ENCODE assay signal across 7 cellular contexts in genomic region chr12:68540768-68541167, GRCh38.
A peak's percentile ranks its signal among the peaks of the same experiment; 100 is the strongest.
DNase-seq lines count a peak whose midpoint lies in the region; ATAC-seq, FAIRE-seq and TF ChIP-seq lines count a peak whose summit lies in the region.
"Not testable (repeated sequence)": the region's sequence is repeated elsewhere in the genome, so short reads cannot be mapped to it uniquely, and the experiment has no call there.

No MANE protein-coding gene starts in this region.

- not testable (repeated sequence) for H4K20me1 ChIP-seq in H1 (replicated peaks in 1 of 2; ENCODE audit: control insufficient read depth in 1 of 2, insufficient read depth in 2 of 2, low read length in 2 of 2); neural progenitor cell (ENCODE audit: low read depth)

- not testable (repeated sequence) for H4K91ac ChIP-seq in H1 (replicated peaks; ENCODE audit: insufficient read length, low read length)

- TF ChIP-seq CTCF in CD4-positive, alpha-beta T cell (IDR thresholded peaks at IDR 0.05); H1 (IDR thresholded peaks at IDR 0.05; ENCODE audit: control extremely low read depth in 1 of 3, insufficient read depth in 1 of 3, low read depth in 1 of 3, low read length in 3 of 3); neural progenitor cell (IDR thresholded peaks at IDR 0.05): not testable (repeated sequence)

- TF ChIP-seq EP300 in H1 (IDR thresholded peaks at IDR 0.05; ENCODE audit: borderline replicate concordance in 1 of 2, low read depth in 2 of 2, low read length in 2 of 2), result not testable (repeated sequence)

- H3K56ac ChIP-seq in H1 (replicated peaks; ENCODE audit: insufficient read length, low read depth, low read length), result not testable (repeated sequence)

- H3K4me1 Mint-ChIP-seq in CD4-positive, alpha-beta T cell (ENCODE audit: low read depth), result peaks cover 65% of the 10 kb centered on the region
- H3K4me1 Mint-ChIP-seq in T-cell, result peaks cover 52 to 57% (median 54%) of the 10 kb centered on the region in 3 donors
- H3K4me1 Mint-ChIP-seq in activated T-helper 17 cell treated with anti-CD3 and anti-CD28 coated beads, Interleukin-2, amount 50 U/mL, for 72 hours, result peaks cover 10% of the 10 kb centered on the region
- H3K4me1 Mint-ChIP-seq in activated naive CD8-positive, alpha-beta T cell treated with anti-CD3 and anti-CD28 coated beads, Interleukin-2, amount 10 ng/mL, durations not matched to agents 7 days and 5 days, result peaks cover 52% of the 10 kb centered on the region
- H3K4me1 Mint-ChIP-seq in naive thymus-derived CD4-positive, alpha-beta T cell, result peaks cover 26 to 64% (median 57%) of the 10 kb centered on the region in 7 donors
- H3K4me1 Mint-ChIP-seq in neural progenitor cell, result peaks cover 12% of the 10 kb centered on the region

- not testable (repeated sequence) for H2BK15ac ChIP-seq in H1 (ENCODE audit: low read length)

- not testable (repeated sequence) for H3K27me3 ChIP-seq in CD4-positive, alpha-beta T cell (ENCODE audit: control insufficient read depth, insufficient read depth, low read length); H1 (replicated peaks in 1 of 4; ENCODE audit: control insufficient read depth in 3 of 4, extremely low read depth in 1 of 4, insufficient read depth in 3 of 4, low read length in 3 of 4); naive thymus-derived CD4-positive, alpha-beta T cell (ENCODE audit: control insufficient read depth in 2 of 2, insufficient read depth in 2 of 2, low read length in 2 of 2); neural progenitor cell

- not testable (repeated sequence) for H3K79me1 ChIP-seq in H1 (ENCODE audit: low read depth, low read length)

- not testable (repeated sequence) for H3K9ac ChIP-seq in H1 (replicated peaks in 1 of 4; ENCODE audit: extremely low read depth in 1 of 4, low read depth in 3 of 4, low read length in 3 of 4); neural progenitor cell

- ATAC-seq in CD4-positive, alpha-beta T cell (ENCODE audit: poor library complexity); T-cell (replicated peaks in 1 of 4); activated T-helper 17 cell treated with anti-CD3 and anti-CD28 coated beads, Interleukin-2, amount 50 U/mL, for 72 hours (replicated peaks); activated naive CD8-positive, alpha-beta T cell treated with anti-CD3 and anti-CD28 coated beads, Interleukin-2, amount 10 ng/mL, durations not matched to agents 7 days and 5 days (ENCODE audit: low read depth); naive thymus-derived CD4-positive, alpha-beta T cell: not testable (repeated sequence)

- not testable (repeated sequence) for FAIRE-seq in H1 (lab: Jason Lieb, UNC)

- H2BK20ac ChIP-seq in H1 (ENCODE audit: low read length), result 0 out of 2 replicates have a peak overlapping the region, but pooled peaks have one; percentile 48

- peak overlapping the region; percentile 80 for H3K27ac Mint-ChIP-seq in CD4-positive, alpha-beta T cell
- H3K27ac Mint-ChIP-seq in T-cell, result peak overlapping the region; percentile 73 to 75
- peak overlapping the region; percentile 68 for H3K27ac Mint-ChIP-seq in activated T-helper 17 cell treated with anti-CD3 and anti-CD28 coated beads, Interleukin-2, amount 50 U/mL, for 72 hours
- peak overlapping the region; percentile 74 for H3K27ac Mint-ChIP-seq in activated naive CD8-positive, alpha-beta T cell treated with anti-CD3 and anti-CD28 coated beads, Interleukin-2, amount 10 ng/mL, durations not matched to agents 7 days and 5 days
- peak overlapping the region; percentile 7 to 93 (median 85) for H3K27ac Mint-ChIP-seq in naive thymus-derived CD4-positive, alpha-beta T cell
- H3K27ac Mint-ChIP-seq in neural progenitor cell, result not testable (repeated sequence)

- TF ChIP-seq RAD21 in H1 (IDR thresholded peaks at IDR 0.05 in 1 of 2, conservative IDR thresholded peaks at IDR 0.05 in 1 of 2; ENCODE audit: low read depth in 2 of 2, low read length in 2 of 2), result not testable (repeated sequence)

- H2BK120ac ChIP-seq in H1 (replicated peaks; ENCODE audit: low read depth, low read length), result not testable (repeated sequence)

- H3K36me3 ChIP-seq in H1 (ENCODE audit: control insufficient read depth in 2 of 4, insufficient read depth in 4 of 4, low read length in 3 of 4); naive thymus-derived CD4-positive, alpha-beta T cell (ENCODE audit: control insufficient read depth in 2 of 3, insufficient read depth in 3 of 3, low read length in 3 of 3); neural progenitor cell: not testable (repeated sequence)

- not testable (repeated sequence) for H3K9me3 ChIP-seq in CD4-positive, alpha-beta T cell (ENCODE audit: control insufficient read depth, low read length); naive thymus-derived CD4-positive, alpha-beta T cell (ENCODE audit: control insufficient read depth in 2 of 3, low read length in 3 of 3); neural progenitor cell (ENCODE audit: low read depth)
- H3K9me3 ChIP-seq in H1 (ENCODE audit: insufficient read depth in 2 of 2, low read depth in 1 of 2, low read length in 1 of 2), result peaks cover 6 to 12% of the 10 kb centered on the region in 2 experiments

- not testable (repeated sequence) for H2AFZ ChIP-seq in H1 (ENCODE audit: low read length); neural progenitor cell (replicated peaks)

- not testable (repeated sequence) for H2AK5ac ChIP-seq in H1 (ENCODE audit: low read depth, low read length)

- H2BK5ac ChIP-seq in H1 (ENCODE audit: low read depth, low read length), result not testable (repeated sequence)

- DNase-seq in CD4-positive, alpha-beta T cell; T-cell; activated naive CD8-positive, alpha-beta T cell treated with anti-CD3 and anti-CD28 coated beads, Interleukin-2, amount 10 ng/mL, durations not matched to agents 7 days and 5 days; H1 (ENCODE audit: low read depth in 1 of 2, low spot score in 2 of 2); naive thymus-derived CD4-positive, alpha-beta T cell; neural progenitor cell (ENCODE audit: low spot score): not testable (repeated sequence)

- H3K18ac ChIP-seq in H1 (ENCODE audit: extremely low read depth, low read length), result not testable (repeated sequence)

- H3F3A ChIP-seq in neural progenitor cell (ENCODE audit: low read depth), result not testable (repeated sequence)

- peak overlapping the region; percentile 54 for H3K4me3 Mint-ChIP-seq in CD4-positive, alpha-beta T cell
- not testable (repeated sequence) for H3K4me3 Mint-ChIP-seq in T-cell; activated T-helper 17 cell treated with anti-CD3 and anti-CD28 coated beads, Interleukin-2, amount 50 U/mL, for 72 hours
- H3K4me3 Mint-ChIP-seq in activated naive CD8-positive, alpha-beta T cell treated with anti-CD3 and anti-CD28 coated beads, Interleukin-2, amount 10 ng/mL, durations not matched to agents 7 days and 5 days, result peak overlapping the region; percentile 11
- peak overlapping the region in 4 of 10 donors; percentile 13 to 81 (median 68) for H3K4me3 Mint-ChIP-seq in naive thymus-derived CD4-positive, alpha-beta T cell
- peak overlapping the region; percentile 65 for H3K4me3 Mint-ChIP-seq in neural progenitor cell

- not testable (repeated sequence) for H3K27me3 Mint-ChIP-seq in CD4-positive, alpha-beta T cell; T-cell; activated T-helper 17 cell treated with anti-CD3 and anti-CD28 coated beads, Interleukin-2, amount 50 U/mL, for 72 hours; activated naive CD8-positive, alpha-beta T cell treated with anti-CD3 and anti-CD28 coated beads, Interleukin-2, amount 10 ng/mL, durations not matched to agents 7 days and 5 days; naive thymus-derived CD4-positive, alpha-beta T cell; neural progenitor cell (ENCODE audit: insufficient read depth, low read depth)

- not testable (repeated sequence) for H3K36me3 Mint-ChIP-seq in CD4-positive, alpha-beta T cell (ENCODE audit: low read depth); T-cell; activated T-helper 17 cell treated with anti-CD3 and anti-CD28 coated beads, Interleukin-2, amount 50 U/mL, for 72 hours (ENCODE audit: low read depth); neural progenitor cell
- peaks cover 15% of the 10 kb centered on the region for H3K36me3 Mint-ChIP-seq in activated naive CD8-positive, alpha-beta T cell treated with anti-CD3 and anti-CD28 coated beads, Interleukin-2, amount 10 ng/mL, durations not matched to agents 7 days and 5 days
- peaks cover 5 to 11% (median 7%) of the 10 kb centered on the region in 5 donors for H3K36me3 Mint-ChIP-seq in naive thymus-derived CD4-positive, alpha-beta T cell

- not testable (repeated sequence) for TF ChIP-seq POLR2A in H1 (IDR thresholded peaks at IDR 0.05; ENCODE audit: control extremely low read depth in 1 of 2, low read depth in 2 of 2, low read length in 2 of 2)

- H3K4me1 ChIP-seq in H1 (replicated peaks in 1 of 4; ENCODE audit: control insufficient read depth in 3 of 4, insufficient read depth in 4 of 4, low read length in 3 of 4); neural progenitor cell: not testable (repeated sequence)
- H3K4me1 ChIP-seq in naive thymus-derived CD4-positive, alpha-beta T cell (ENCODE audit: control insufficient read depth in 2 of 2, insufficient read depth in 2 of 2, low read length in 2 of 2), result peaks cover 35 to 40% of the 10 kb centered on the region in 2 donors

- H3K14ac ChIP-seq in H1 (ENCODE audit: insufficient read length), result not testable (repeated sequence)

- H3K23me2 ChIP-seq in H1 (ENCODE audit: low read depth, low read length), result not testable (repeated sequence)

- not testable (repeated sequence) for H3K4ac ChIP-seq in H1 (replicated peaks; ENCODE audit: insufficient read length, low read depth, low read length)

- WGBS in H1 (ENCODE audit: extremely low coverage in 1 of 2, insufficient coverage in 1 of 2, insufficient read length in 1 of 2, insufficient replicate concordance in 2 of 2, low coverage in 1 of 2, low lambda C conversion rate in 2 of 2, missing lambda C conversion rate in 1 of 2), 2 experiments, result 98% methylated on average over 5 of the region's 5 CpGs; no CpG with 5 or more reads in 1 of the 2 experiments

- not testable (repeated sequence) for H3K4me2 ChIP-seq in H1 (ENCODE audit: insufficient read depth in 1 of 2, low read depth in 2 of 2, low read length in 2 of 2); neural progenitor cell

- H3K4me3 ChIP-seq in H1 (ENCODE audit: extremely low read depth in 1 of 4, insufficient read depth in 2 of 4, low read depth in 3 of 4, low read length in 4 of 4); naive thymus-derived CD4-positive, alpha-beta T cell (ENCODE audit: low read length); neural progenitor cell: not testable (repeated sequence)

- CTCF ChIA-PET in CD4-positive, alpha-beta T cell (lab: Charles Lee); T-cell (lab: Charles Lee); H1 (lab: Charles Lee; ENCODE audit: partially characterized antibody); naive thymus-derived CD4-positive, alpha-beta T cell (lab: Charles Lee): not testable (repeated sequence)

- not testable (repeated sequence) for H4K5ac ChIP-seq in H1 (ENCODE audit: insufficient read length, low read depth, low read length)

- H3K23ac ChIP-seq in H1 (ENCODE audit: insufficient read length), result not testable (repeated sequence)

- not testable (repeated sequence) for H3K9me3 Mint-ChIP-seq in CD4-positive, alpha-beta T cell; T-cell; activated T-helper 17 cell treated with anti-CD3 and anti-CD28 coated beads, Interleukin-2, amount 50 U/mL, for 72 hours; activated naive CD8-positive, alpha-beta T cell treated with anti-CD3 and anti-CD28 coated beads, Interleukin-2, amount 10 ng/mL, durations not matched to agents 7 days and 5 days; neural progenitor cell
- H3K9me3 Mint-ChIP-seq in naive thymus-derived CD4-positive, alpha-beta T cell, result peaks cover 0 to 28% (median 10%) of the 10 kb centered on the region in 11 donors

- POLR2A ChIA-PET in CD4-positive, alpha-beta T cell (lab: Charles Lee); T-cell (lab: Charles Lee); activated naive CD8-positive, alpha-beta T cell treated with anti-CD3 and anti-CD28 coated beads, Interleukin-2, amount 10 ng/mL, durations not matched to agents 7 days and 5 days (lab: Charles Lee); H1 (lab: Charles Lee; ENCODE audit: partially characterized antibody): not testable (repeated sequence)
- POLR2A ChIA-PET in naive thymus-derived CD4-positive, alpha-beta T cell (lab: Charles Lee), result interaction anchor here (0.8 kb wide), 1 partner anchor 29 kb away, joined by 3 read pairs; no protein-coding TSS in a partner anchor

- intact Hi-C loops in CD4-positive, alpha-beta T cell (cut with DNase I, micrococcal nuclease), result loop anchor here in 1 of 2 experiments (5.0 kb wide), 1 partner anchor 42 kb away; no protein-coding TSS in a partner anchor
- intact Hi-C loops in naive thymus-derived CD4-positive, alpha-beta T cell (cut with micrococcal nuclease), result not testable (repeated sequence)

- not testable (repeated sequence) for H2BK12ac ChIP-seq in H1 (ENCODE audit: low read depth, low read length)

- not testable (repeated sequence) for H3K79me2 ChIP-seq in H1 (ENCODE audit: control insufficient read depth in 1 of 2, insufficient read depth in 2 of 2, low read length in 2 of 2); neural progenitor cell (ENCODE audit: low read depth)

- H3K27ac ChIP-seq in CD4-positive, alpha-beta T cell (ENCODE audit: low read depth, low read length); H1 (ENCODE audit: low read depth, low read length); naive thymus-derived CD4-positive, alpha-beta T cell (ENCODE audit: low read depth, low read length); neural progenitor cell: not testable (repeated sequence)

- H4K8ac ChIP-seq in H1 (ENCODE audit: extremely low read depth, insufficient read depth, low read length), result not testable (repeated sequence)
